Comparison of ENCODE assay signal across 14 cellular contexts in the genomic region with DNA sequence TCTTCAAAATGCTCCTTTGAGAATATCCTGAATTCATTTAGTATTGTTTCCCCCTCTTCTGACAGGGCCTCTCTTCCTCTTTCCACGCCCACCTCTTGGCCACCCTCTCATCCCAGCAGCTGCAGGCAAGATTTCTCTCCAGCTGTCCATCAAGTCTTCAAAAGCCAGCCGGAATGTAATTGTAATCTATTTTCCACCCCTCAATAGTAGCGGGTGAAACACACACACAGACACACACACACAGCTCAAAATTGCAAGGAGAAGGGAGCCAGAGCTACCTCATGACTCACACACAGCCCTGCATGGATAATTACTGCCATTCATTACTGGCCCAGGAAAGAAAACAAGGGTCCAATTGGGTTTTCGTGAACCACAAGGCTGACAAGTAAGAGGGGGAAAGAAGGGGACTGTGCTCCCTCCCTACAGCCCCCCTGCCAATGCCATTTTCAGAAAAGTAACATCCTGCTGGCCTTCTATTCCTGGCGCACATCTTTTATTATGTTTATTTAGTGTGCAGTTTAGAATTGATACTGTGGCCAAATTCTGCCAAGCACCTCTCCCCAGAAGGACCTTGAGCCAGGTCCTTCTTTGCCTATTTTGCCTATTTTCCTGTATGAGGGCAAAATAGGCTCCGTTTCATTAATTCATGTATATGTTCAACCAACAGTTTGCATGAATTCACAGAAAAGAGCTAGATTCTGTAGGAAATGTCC.
DNase-seq lines count a peak whose midpoint lies in the region; ATAC-seq, FAIRE-seq and TF ChIP-seq lines count a peak whose summit lies in the region.
"Had no signal": no experiment of that assay in that cellular context is flagged by ENCODE, and none has a peak within 500 bp of the region (broad histone marks: within the 10 kb centered on the region; RNA-seq: fewer than 3 reads in every experiment).

No MANE protein-coding gene starts in this region.

- ATAC-seq in mucosa of descending colon (peak; percentile 58), HG03565 (IDR thresholded peaks at IDR 0.05; ENCODE audit: unreplicated experiment) (no peak), HG02759 (IDR thresholded peaks at IDR 0.05; ENCODE audit: unreplicated experiment) (no peak)

- FAIRE-seq in astrocyte (lab: Jason Lieb, UNC), result no peak

- H3K36me3 Mint-ChIP-seq in astrocyte (ENCODE audit: low read depth, unreplicated experiment), result no peaks in the 10 kb centered on the region

- H3K79me2 ChIP-seq in astrocyte (ENCODE audit: insufficient read depth, low read length), result no peaks in the 10 kb centered on the region

- H4K20me1 ChIP-seq in astrocyte (ENCODE audit: insufficient read depth, low read length), result no peaks in the 10 kb centered on the region

- H3K27me3 Mint-ChIP-seq in astrocyte (ENCODE audit: low read depth, unreplicated experiment), result no peaks in the 10 kb centered on the region

- peak overlapping the region; percentile 27 for H3K4me2 ChIP-seq in astrocyte (ENCODE audit: low read length)
- H3K4me2 ChIP-seq in mesenchymal stem cell (ENCODE audit: low read length, poor library complexity, severe bottlenecking), result no peak overlapping the region

- no peaks in the 10 kb centered on the region for H3K9me3 ChIP-seq in astrocyte (ENCODE audit: insufficient read depth, low read depth, low read length)
- H3K9me3 ChIP-seq in mucosa of descending colon, result no peaks in the 10 kb centered on the region
- H3K9me3 ChIP-seq in mesenchymal stem cell (ENCODE audit: control insufficient read depth, low read length), result no peaks in the 10 kb centered on the region
- H3K9me3 ChIP-seq: tibial nerve had no signal

- H2AFZ ChIP-seq in astrocyte (ENCODE audit: low read depth, low read length), result no peak overlapping the region
- H2AFZ ChIP-seq in mesenchymal stem cell (ENCODE audit: low read depth, low read length), result no peak overlapping the region

- intact Hi-C loops in mucosa of descending colon (cut with DNase I, micrococcal nuclease), result no loop called here

- no peak overlapping the region for H3K18ac ChIP-seq in mesenchymal stem cell (ENCODE audit: low read depth in 1 of 2, low read length in 2 of 2)

- H3K4me1 Mint-ChIP-seq in astrocyte (ENCODE audit: low read depth, unreplicated experiment), result peaks cover 46% of the 10 kb centered on the region

- no peak overlapping the region for H4K8ac ChIP-seq in mesenchymal stem cell (ENCODE audit: low read length)

- H3K36me3 ChIP-seq in astrocyte (ENCODE audit: insufficient read depth, low read length), result no peaks in the 10 kb centered on the region
- no peaks in the 10 kb centered on the region for H3K36me3 ChIP-seq in mucosa of descending colon (ENCODE audit: low read depth)
- H3K36me3 ChIP-seq in mesenchymal stem cell (ENCODE audit: control insufficient read depth in 1 of 2, insufficient read depth in 2 of 2, low read depth in 1 of 2, low read length in 2 of 2), result no peaks in the 10 kb centered on the region
- H3K36me3 ChIP-seq: tibial nerve had no signal

- H3K4me3 Mint-ChIP-seq in astrocyte (ENCODE audit: unreplicated experiment), result no peak overlapping the region

- no peak overlapping the region for H3K14ac ChIP-seq in mesenchymal stem cell (ENCODE audit: low read length in 2 of 2)

- no peak overlapping the region for H2BK15ac ChIP-seq in mesenchymal stem cell (ENCODE audit: low read depth, poor library complexity, severe bottlenecking)

- TF ChIP-seq CTCF in astrocyte (IDR thresholded peaks at IDR 0.05; ENCODE audit: insufficient read depth, low read depth, low read length) (no peak), mucosa of descending colon (IDR thresholded peaks at IDR 0.05) (no peak)

- no peak overlapping the region for H2BK5ac ChIP-seq in mesenchymal stem cell (ENCODE audit: low read depth, low read length, poor library complexity, severe bottlenecking)

- no peak overlapping the region for H2BK12ac ChIP-seq in mesenchymal stem cell (ENCODE audit: low read length in 2 of 2)

- H2BK120ac ChIP-seq in mesenchymal stem cell (ENCODE audit: low read depth, low read length), result no peak overlapping the region

- H2AK5ac ChIP-seq in mesenchymal stem cell (ENCODE audit: low read length, severe bottlenecking), result no peak overlapping the region

- peaks cover 6% of the 10 kb centered on the region for H3K4me1 ChIP-seq in astrocyte (ENCODE audit: insufficient read depth, low read length)
- H3K4me1 ChIP-seq in mucosa of descending colon (ENCODE audit: low read depth), result no peaks in the 10 kb centered on the region
- no peaks in the 10 kb centered on the region for H3K4me1 ChIP-seq in mesenchymal stem cell (ENCODE audit: control insufficient read depth, insufficient read depth, low read depth, low read length)
- H3K4me1 ChIP-seq: tibial nerve had no signal

- H3K79me1 ChIP-seq in mesenchymal stem cell (replicated peaks; ENCODE audit: low read length, poor library complexity, severe bottlenecking), result no peaks in the 10 kb centered on the region

- 65% methylated on average over 5 of the region's 6 CpGs for WGBS in mesenchymal stem cell

- no peak overlapping the region for H3K9ac ChIP-seq in astrocyte (ENCODE audit: low read length)
- H3K9ac ChIP-seq in mesenchymal stem cell (ENCODE audit: low read length), result no peak overlapping the region

- H3K27ac Mint-ChIP-seq in astrocyte (ENCODE audit: unreplicated experiment), result peak overlapping the region; percentile 35

- H3K4ac ChIP-seq in mesenchymal stem cell (ENCODE audit: low read depth in 1 of 2, low read length in 2 of 2), result no peak overlapping the region

- DNase-seq in DMS53 (lab: John Stamatoyannopoulos, UW) (peak; percentile 53), NCI-H187 treated with DMSO at 0.1 percent for 48 hours (lab: John Stamatoyannopoulos, UW) (peak; percentile 77), astrocyte (ENCODE audit: low read depth) (peak; percentile 59), mucosa of descending colon (no peak), glomerular visceral epithelial cell (ENCODE audit: extremely low spot score) (no peak), mesenchymal stem cell (no peak)
- DNase-seq: activated CD4-positive, alpha-beta T cell treated with anti-CD3 and anti-CD28 coated beads for 4 hours; activated gamma-delta T cell treated with Interleukin-2 at 50 U/mL for 16 hours; NCI-H1048 had no signal

- H3K27me3 ChIP-seq in astrocyte (ENCODE audit: insufficient read depth, low read length), result no peaks in the 10 kb centered on the region
- H3K27me3 ChIP-seq in mesenchymal stem cell (ENCODE audit: control insufficient read depth in 1 of 2, insufficient read depth in 1 of 2, low read length in 2 of 2), result no peaks in the 10 kb centered on the region
- H3K27me3 ChIP-seq: tibial nerve had no signal

- no peak overlapping the region for H3K23ac ChIP-seq in mesenchymal stem cell (ENCODE audit: low read length in 2 of 2)

- peaks cover 5% of the 10 kb centered on the region for H3K9me3 Mint-ChIP-seq in astrocyte (ENCODE audit: unreplicated experiment)

- H3K4me3 ChIP-seq in astrocyte (ENCODE audit: insufficient read depth, low read depth, low read length) (no peak overlapping the region), mucosa of descending colon (no peak overlapping the region), mesenchymal stem cell (ENCODE audit: insufficient read depth in 1 of 2, low read depth in 1 of 2, low read length in 2 of 2) (no peak overlapping the region)
- H3K4me3 ChIP-seq: tibial nerve had no signal

- H3K27ac ChIP-seq in astrocyte (ENCODE audit: low read depth, low read length), result no peak overlapping the region
- no peak overlapping the region for H3K27ac ChIP-seq in mesenchymal stem cell (ENCODE audit: low read length, poor library complexity, severe bottlenecking)
- H3K27ac ChIP-seq: C4-2B, HL-60, tibial nerve had no signal

- H4K91ac ChIP-seq in mesenchymal stem cell (ENCODE audit: low read length), result no peak overlapping the region

Comparison
In these comparisons a context has a peak if more than half of its experiments do, and no peak if none do; other contexts are left out.
1. DNase-seq: peak in DMS53 (single experiment), NCI-H187 treated with DMSO at 0.1 percent for 48 hours (single experiment) and astrocyte (single experiment); none in mucosa of descending colon (0 of 3), glomerular visceral epithelial cell (single experiment) and mesenchymal stem cell (single experiment).